In genomic region chr4:147003956-147004580, GRCh38 we compare ENCODE assay signal across 23 cellular contexts. TPM values are rescaled to one million over a fixed set of nuclear protein-coding genes. Genes with fewer than 3 reads are reported as not detected.
"Had no signal": no experiment of that assay in that cellular context is flagged by ENCODE, and none has a peak within 500 bp of the region (broad histone marks: within the 10 kb centered on the region; RNA-seq: fewer than 3 reads in every experiment).

No MANE protein-coding gene starts in this region.

- H3K4me1 Mint-ChIP-seq: activated naive CD8-positive, alpha-beta T cell treated with anti-CD3 and anti-CD28 coated beads for 36 hours; naive thymus-derived CD4-positive, alpha-beta T cell; neural crest cell; stimulated activated memory B cell treated with anti-CD40 and anti-IgM and Interleukin-4, amounts not matched to agents 10 μg/mL and 1 μg/mL and 100 μg/mL, for 72 hours had no signal

- H3K27me3 ChIP-seq: heart right ventricle, left lung, stomach, transverse colon had no signal

- H3K4me3 Mint-ChIP-seq: activated naive CD8-positive, alpha-beta T cell treated with anti-CD3 and anti-CD28 coated beads for 36 hours; naive thymus-derived CD4-positive, alpha-beta T cell; neural crest cell; stimulated activated memory B cell treated with anti-CD40 and anti-IgM and Interleukin-4, amounts not matched to agents 10 μg/mL and 1 μg/mL and 100 μg/mL, for 72 hours had no signal

- H3K27me3 Mint-ChIP-seq: stimulated activated memory B cell treated with anti-CD40 and anti-IgM and Interleukin-4, amounts not matched to agents 10 μg/mL and 1 μg/mL and 100 μg/mL, for 72 hours had no signal

- H3K4me2 ChIP-seq: smooth muscle cell had no signal

- H3K36me3 ChIP-seq: heart right ventricle, left lung, stomach, transverse colon had no signal

- H3K27ac Mint-ChIP-seq: activated naive CD8-positive, alpha-beta T cell treated with anti-CD3 and anti-CD28 coated beads for 36 hours; naive thymus-derived CD4-positive, alpha-beta T cell; stimulated activated memory B cell treated with anti-CD40 and anti-IgM and Interleukin-4, amounts not matched to agents 10 μg/mL and 1 μg/mL and 100 μg/mL, for 72 hours had no signal

- H3K4me3 ChIP-seq: heart right ventricle, left lung, lung, smooth muscle cell, stomach, transverse colon had no signal

- H3K4me1 ChIP-seq: heart right ventricle, left lung, stomach, transverse colon had no signal

- H3K9me3 Mint-ChIP-seq: activated naive CD8-positive, alpha-beta T cell treated with anti-CD3 and anti-CD28 coated beads for 36 hours; naive thymus-derived CD4-positive, alpha-beta T cell; neural crest cell; stimulated activated memory B cell treated with anti-CD40 and anti-IgM and Interleukin-4, amounts not matched to agents 10 μg/mL and 1 μg/mL and 100 μg/mL, for 72 hours had no signal

- H3K36me3 Mint-ChIP-seq: activated naive CD8-positive, alpha-beta T cell treated with anti-CD3 and anti-CD28 coated beads for 36 hours; naive thymus-derived CD4-positive, alpha-beta T cell; stimulated activated memory B cell treated with anti-CD40 and anti-IgM and Interleukin-4, amounts not matched to agents 10 μg/mL and 1 μg/mL and 100 μg/mL, for 72 hours had no signal

- H3K9me3 ChIP-seq: heart right ventricle, left lung, stomach, transverse colon had no signal

- DNase-seq: activated CD4-positive, alpha-beta T cell treated with anti-CD3 and anti-CD28 coated beads, Interleukin-2, amount 50 U/mL, for 48 hours; activated naive CD4-positive, alpha-beta T cell treated with Interleukin-2 at 50 U/mL for 16 hours; activated naive CD8-positive, alpha-beta T cell treated with anti-CD3 and anti-CD28 coated beads for 36 hours; activated T-cell treated with anti-CD3 and anti-CD28 coated beads, Interleukin-2, amount 50 U/mL, for 48 hours; amniotic stem cell; cerebellar nuclear complex; cortex of kidney; foreskin fibroblast; heart right ventricle; kidney glomerular epithelial cell; naive thymus-derived CD4-positive, alpha-beta T cell; posterior cingulate gyrus; stimulated activated CD4-positive, alpha-beta T cell treated with anti-CD3 and anti-CD28 coated beads, Interleukin-15, amount 100 ng/mL, for 24 hours; stomach; transverse colon had no signal

- H3K27ac ChIP-seq: heart right ventricle, left lung, stomach, transverse colon had no signal

RNA-seq across cellular contexts. Expression of gene TTC29, which starts 58.4 kb away (rescaled TPM):
- total RNA-seq: activated naive CD8-positive, alpha-beta T cell treated with anti-CD3 and anti-CD28 coated beads for 36 hours; fibroblast of lung; naive thymus-derived CD4-positive, alpha-beta T cell; neural crest cell; omental fat pad; sciatic nerve; transverse colon had no signal
- polyA plus RNA-seq: heart right ventricle; naive thymus-derived CD4-positive, alpha-beta T cell; stomach had no signal
